ENCODE assay signal across 28 cellular contexts in genomic region chr16:8781797-8782196, GRCh38.
"Had no signal": no experiment of that assay in that cellular context is flagged by ENCODE, and none has a peak within 500 bp of the region (broad histone marks: within the 10 kb centered on the region; RNA-seq: fewer than 3 reads in every experiment).

No MANE protein-coding gene starts in this region.

- H3K27ac ChIP-seq: neural progenitor cell, neutrophil, ovary, parathyroid adenoma, psoas muscle, skin epidermis, spleen, stomach, thoracic aorta, thyroid gland, tibial nerve, upper lobe of left lung, uterus had no signal

- DNase-seq: naive thymus-derived CD4-positive, alpha-beta T cell; natural killer cell; nucleus accumbens; ovary; posterior cingulate gyrus; psoas muscle; right cardiac atrium; stimulated activated CD4-positive, alpha-beta T cell treated with anti-CD3 and anti-CD28 coated beads, Interleukin-12 subunit alpha, Interleukin-12 subunit beta, amount 100 ng/mL, for 4 hours; stimulated activated CD4-positive, alpha-beta T cell treated with anti-CD3 and anti-CD28 coated beads, Interleukin-1b, Interleukin-23, amount 100 ng/mL, for 48 hours; stimulated activated CD4-positive, alpha-beta T cell treated with anti-CD3 and anti-CD28 coated beads, Interleukin-4, amount 100 ng/mL, for 1 hour; stimulated activated CD4-positive, alpha-beta T cell treated with anti-CD3 and anti-CD28 coated beads, Interleukin-4, amount 100 ng/mL, for 4 hours; stimulated activated CD8-positive, alpha-beta memory T cell treated with anti-CD3 and anti-CD28 coated beads, Interleukin-4, amount 100 ng/mL, for 48 hours; stimulated activated naive B cell treated with anti-CD40 and anti-IgM and Interleukin-4, amounts not matched to agents 10 μg/mL and 1 μg/mL and 100 μg/mL, for 72 hours; stimulated activated naive CD4-positive, alpha-beta T cell treated with Interleukin-2 at 50 U/mL for 16 hours; stomach; thyroid gland; trophoblast cell; upper lobe of left lung; uterus had no signal

- H2AFZ ChIP-seq: neural progenitor cell had no signal

- H3K4me1 ChIP-seq: neural progenitor cell, parathyroid adenoma, psoas muscle, spleen, stomach, thyroid gland, tibial nerve, upper lobe of left lung, uterus had no signal

- H3K4me2 ChIP-seq: neural progenitor cell, smooth muscle cell had no signal

- H3K36me3 ChIP-seq: neural progenitor cell, ovary, thoracic aorta, thyroid gland, uterus had no signal

- ATAC-seq: naive thymus-derived CD4-positive, alpha-beta T cell; natural killer cell; psoas muscle; right cardiac atrium; sciatic nerve; stimulated activated naive B cell treated with anti-CD40 and anti-IgM and Interleukin-4, amounts not matched to agents 10 μg/mL and 1 μg/mL and 100 μg/mL, for 72 hours had no signal

- H3K4me3 ChIP-seq: neural progenitor cell, ovary, psoas muscle, skin epidermis, smooth muscle cell, spleen, stomach, thoracic aorta, thyroid gland, tibial nerve, upper lobe of left lung, uterus had no signal

- H3K27me3 ChIP-seq: neural progenitor cell, neutrophil, ovary, spleen, stomach, thyroid gland, tibial nerve, upper lobe of left lung, uterus had no signal

- H3K79me2 ChIP-seq: parathyroid adenoma had no signal

- H3K9ac ChIP-seq: neural progenitor cell, parathyroid adenoma had no signal

- H3K9me3 ChIP-seq: neutrophil, ovary, psoas muscle, spleen, stomach, thoracic aorta, thyroid gland, tibial nerve, upper lobe of left lung, uterus had no signal
